ENCODE assay signal across 23 cellular contexts in the genomic region with DNA sequence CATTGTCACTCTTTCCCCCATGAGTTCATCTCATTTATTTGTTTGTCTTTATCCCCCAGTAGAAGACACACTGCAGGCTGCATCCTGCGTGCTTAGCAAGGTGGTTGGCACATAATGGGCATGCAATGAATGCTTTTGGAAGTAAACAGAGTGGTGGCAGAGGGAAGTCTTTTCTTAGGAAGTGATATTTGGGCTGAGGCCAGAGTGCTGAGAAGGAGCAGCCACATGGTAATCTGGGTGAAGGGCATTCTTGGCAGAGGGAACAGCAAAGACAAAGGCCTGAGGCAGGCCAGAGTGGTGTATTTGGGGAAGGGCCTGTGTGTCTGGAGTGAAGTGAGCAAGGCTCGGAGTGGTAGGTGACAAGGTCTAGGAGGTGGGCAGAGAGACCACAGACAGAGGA. TPM values are rescaled to one million over a fixed set of nuclear protein-coding genes. Genes with fewer than 3 reads are reported as not detected.
"Had no signal": no experiment of that assay in that cellular context is flagged by ENCODE, and none has a peak within 500 bp of the region (broad histone marks: within the 10 kb centered on the region; RNA-seq: fewer than 3 reads in every experiment).

No MANE protein-coding gene starts in this region.

- H3K27ac ChIP-seq: cardiac muscle cell, epithelial cell of prostate, hepatocyte, psoas muscle, right lobe of liver, stomach, testis had no signal

- H3K9me3 ChIP-seq: psoas muscle, right lobe of liver, stomach, testis had no signal

- ATAC-seq: activated T-helper 17 cell treated with anti-CD3 and anti-CD28 coated beads, Interleukin-2, amount 50 U/mL, for 72 hours; psoas muscle; right lobe of liver; stimulated activated effector memory CD8-positive, alpha-beta T cell treated with anti-CD3 and anti-CD28 coated beads, Interleukin-12 subunit alpha, Interleukin-12 subunit beta, amount 100 ng/mL, for 72 hours had no signal

- H3K4me1 ChIP-seq: psoas muscle had no signal

- H3K4me3 ChIP-seq: cardiac muscle cell, hepatocyte, psoas muscle, right lobe of liver, stomach, testis had no signal

- H3K27me3 ChIP-seq: cardiac muscle cell, hepatocyte, right lobe of liver, testis had no signal

- DNase-seq: activated B cell treated with CpG ODN at 0.5 μM for 24 hours; activated CD4-positive, alpha-beta memory T cell treated with anti-CD3 and anti-CD28 coated beads for 36 hours; activated CD4-positive, alpha-beta T cell treated with anti-CD3 and anti-CD28 coated beads for 4 hours; activated naive CD4-positive, alpha-beta T cell; activated naive CD8-positive, alpha-beta T cell treated with anti-CD3 and anti-CD28 coated beads for 36 hours; activated T-cell treated with anti-CD3 and anti-CD28 coated beads for 4 hours; amniotic stem cell; endodermal cell; foreskin fibroblast; naive B cell; psoas muscle; right lobe of liver; small intestine; stimulated activated CD4-positive, alpha-beta T cell treated with anti-CD3 and anti-CD28 coated beads, Interleukin-4, amount 100 ng/mL, for 24 hours; stomach; T-helper 2 cell; testis had no signal

- H3K36me3 ChIP-seq: cardiac muscle cell, right lobe of liver, stomach had no signal

RNA-seq across cellular contexts. Expression of gene ADAMTS7, which starts 17.7 kb away (rescaled TPM):
- total RNA-seq: mononuclear cell had no signal
